In the genomic region with DNA sequence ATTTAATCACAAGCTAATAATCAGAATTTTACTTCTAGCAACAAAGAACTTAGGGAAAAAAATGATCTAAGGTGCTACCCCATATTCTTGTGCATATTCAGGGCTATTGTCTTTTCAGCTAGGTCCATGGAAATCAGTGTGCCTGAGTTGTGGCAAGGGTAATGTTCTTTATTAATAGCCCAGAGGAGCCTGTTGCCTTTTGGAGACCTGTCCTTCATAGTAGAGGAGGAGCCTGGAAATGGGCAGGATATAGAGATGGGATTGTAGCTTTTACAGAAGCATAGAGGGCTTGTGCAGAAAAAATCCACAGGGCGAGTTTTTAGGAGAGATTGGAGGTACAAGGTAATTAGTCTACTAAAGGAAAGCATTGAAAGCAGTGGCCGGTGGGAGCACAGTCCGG, we compare ENCODE assay signal across 20 cellular contexts.
"Had no signal": no experiment of that assay in that cellular context is flagged by ENCODE, and none has a peak within 500 bp of the region (broad histone marks: within the 10 kb centered on the region; RNA-seq: fewer than 3 reads in every experiment).

No MANE protein-coding gene starts in this region.

- H3K9me3 Mint-ChIP-seq: activated T-helper 17 cell treated with anti-CD3 and anti-CD28 coated beads, Interleukin-2, amount 50 U/mL, for 72 hours; dendritic cell treated with granulocyte-macrophage colony-stimulating factor and Interleukin-4, amounts not matched to agents 40 ng/mL and 50 ng/mL, for 4 days; memory B cell; nephron progenitor cell; stimulated activated naive B cell treated with anti-CD40 and anti-IgM and Interleukin-4, amounts not matched to agents 10 μg/mL and 1 μg/mL and 100 μg/mL, for 72 hours had no signal

- H3K27ac Mint-ChIP-seq: activated naive CD8-positive, alpha-beta T cell treated with anti-CD3 and anti-CD28 coated beads, Interleukin-2, amount 10 ng/mL, durations not matched to agents 7 days and 5 days; activated T-helper 17 cell treated with anti-CD3 and anti-CD28 coated beads, Interleukin-2, amount 50 U/mL, for 72 hours; dendritic cell treated with granulocyte-macrophage colony-stimulating factor and Interleukin-4, amounts not matched to agents 40 ng/mL and 50 ng/mL, for 4 days; memory B cell; nephron progenitor cell; stimulated activated naive B cell treated with anti-CD40 and anti-IgM and Interleukin-4, amounts not matched to agents 10 μg/mL and 1 μg/mL and 100 μg/mL, for 72 hours had no signal

- H3K27me3 Mint-ChIP-seq: activated CD8-positive, alpha-beta memory T cell treated with anti-CD3 and anti-CD28 coated beads, Interleukin-2, amount 10 ng/mL, durations not matched to agents 7 days and 5 days; activated naive CD8-positive, alpha-beta T cell treated with anti-CD3 and anti-CD28 coated beads, Interleukin-2, amount 10 ng/mL, durations not matched to agents 7 days and 5 days; activated T-helper 17 cell treated with anti-CD3 and anti-CD28 coated beads, Interleukin-2, amount 50 U/mL, for 72 hours; dendritic cell treated with granulocyte-macrophage colony-stimulating factor and Interleukin-4, amounts not matched to agents 40 ng/mL and 50 ng/mL, for 4 days; memory B cell; stimulated activated naive B cell treated with anti-CD40 and anti-IgM and Interleukin-4, amounts not matched to agents 10 μg/mL and 1 μg/mL and 100 μg/mL, for 72 hours had no signal

- DNase-seq: activated CD4-positive, alpha-beta T cell treated with anti-CD3 and anti-CD28 coated beads, Interleukin-2, amount 50 U/mL, for 48 hours; activated CD8-positive, alpha-beta memory T cell treated with anti-CD3 and anti-CD28 coated beads, Interleukin-2, amount 10 ng/mL, durations not matched to agents 7 days and 5 days; activated naive CD4-positive, alpha-beta T cell; activated naive CD8-positive, alpha-beta T cell treated with anti-CD3 and anti-CD28 coated beads, Interleukin-2, amount 10 ng/mL, durations not matched to agents 7 days and 5 days; body of pancreas; effector CD4-positive, alpha-beta T cell; kidney glomerular epithelial cell; nephron progenitor cell; SK-N-SH; small intestine; stimulated activated naive B cell treated with anti-CD40 and anti-IgM and Interleukin-4, amounts not matched to agents 10 μg/mL and 1 μg/mL and 100 μg/mL, for 72 hours; testis; trophoblast cell; uterus; WERI-Rb-1 had no signal

- H3K4me3 Mint-ChIP-seq: activated CD8-positive, alpha-beta memory T cell treated with anti-CD3 and anti-CD28 coated beads, Interleukin-2, amount 10 ng/mL, durations not matched to agents 7 days and 5 days; activated naive CD8-positive, alpha-beta T cell treated with anti-CD3 and anti-CD28 coated beads, Interleukin-2, amount 10 ng/mL, durations not matched to agents 7 days and 5 days; activated T-helper 17 cell treated with anti-CD3 and anti-CD28 coated beads, Interleukin-2, amount 50 U/mL, for 72 hours; dendritic cell treated with granulocyte-macrophage colony-stimulating factor and Interleukin-4, amounts not matched to agents 40 ng/mL and 50 ng/mL, for 4 days; memory B cell; nephron progenitor cell; stimulated activated naive B cell treated with anti-CD40 and anti-IgM and Interleukin-4, amounts not matched to agents 10 μg/mL and 1 μg/mL and 100 μg/mL, for 72 hours had no signal

- ATAC-seq: activated T-helper 17 cell treated with anti-CD3 and anti-CD28 coated beads, Interleukin-2, amount 50 U/mL, for 72 hours; body of pancreas; foreskin keratinocyte; sciatic nerve; stimulated activated naive B cell treated with anti-CD40 and anti-IgM and Interleukin-4, amounts not matched to agents 10 μg/mL and 1 μg/mL and 100 μg/mL, for 72 hours had no signal

- H3K4me1 Mint-ChIP-seq: nephron progenitor cell had no signal
